20 cellular contexts compared by ENCODE assay signal in genomic region chr4:149796381-149796780, GRCh38. TPM values are rescaled to one million over a fixed set of nuclear protein-coding genes. Genes with fewer than 3 reads are reported as not detected.
DNase-seq lines count a peak whose midpoint lies in the region; ATAC-seq and TF ChIP-seq lines count a peak whose summit lies in the region.
"Had no signal": no experiment of that assay in that cellular context is flagged by ENCODE, and none has a peak within 500 bp of the region (broad histone marks: within the 10 kb centered on the region; RNA-seq: fewer than 3 reads in every experiment).

No MANE protein-coding gene starts in this region.

- no peaks in the 10 kb centered on the region for H3K27me3 ChIP-seq in GM23248 (replicated peaks; ENCODE audit: insufficient read depth)
- no peaks in the 10 kb centered on the region for H3K27me3 ChIP-seq in MG63
- no peaks in the 10 kb centered on the region for H3K27me3 ChIP-seq in mammary epithelial cell (ENCODE audit: insufficient read depth, low read length)
- H3K27me3 ChIP-seq: BE2C, SJSA1 had no signal

- no peak for ATAC-seq in HG02623 (IDR thresholded peaks at IDR 0.05; ENCODE audit: unreplicated experiment)
- no peak for ATAC-seq in GM21447 (IDR thresholded peaks at IDR 0.05; ENCODE audit: unreplicated experiment)
- ATAC-seq: A549, Right ventricle myocardium inferior had no signal

- no peaks in the 10 kb centered on the region for H3F3A ChIP-seq in GM23248 (ENCODE audit: insufficient read depth)

- H3K4me3 ChIP-seq in GM23248, result no peak overlapping the region
- H3K4me3 ChIP-seq in MG63, result no peak overlapping the region
- H3K4me3 ChIP-seq in mammary epithelial cell (replicated peaks in 1 of 3; ENCODE audit: insufficient read depth in 1 of 3, low read depth in 2 of 3, low read length in 3 of 3), result no peak overlapping the region
- H3K4me3 ChIP-seq: A549, SJSA1 had no signal

- H3K27ac ChIP-seq in GM23248, result no peak overlapping the region
- H3K27ac ChIP-seq in mammary epithelial cell (ENCODE audit: insufficient read depth, low read depth, low read length), result no peak overlapping the region
- H3K27ac ChIP-seq: A549, SJSA1 had no signal

- no peaks in the 10 kb centered on the region for H3K36me3 ChIP-seq in GM23248 (ENCODE audit: low read depth)
- H3K36me3 ChIP-seq in MG63, result no peaks in the 10 kb centered on the region
- no peaks in the 10 kb centered on the region for H3K36me3 ChIP-seq in mammary epithelial cell (ENCODE audit: insufficient read depth, low read length)
- H3K36me3 ChIP-seq: BE2C, SJSA1 had no signal

- BruUV-seq in mammary epithelial cell (replicated peaks; lab: Mats Ljungman, UMichigan), result no TSS peak

- H3K9ac ChIP-seq in GM23248, result no peak overlapping the region
- H3K9ac ChIP-seq in mammary epithelial cell (ENCODE audit: insufficient read depth, low read length), result no peak overlapping the region

- H3K79me2 ChIP-seq in GM23248 (ENCODE audit: insufficient read depth), result no peaks in the 10 kb centered on the region
- no peaks in the 10 kb centered on the region for H3K79me2 ChIP-seq in mammary epithelial cell (ENCODE audit: insufficient read depth, low read length)

- CTCF ChIA-PET in mammary epithelial cell (lab: Charles Lee; ENCODE audit: low non-redundant PET), result no interaction called here

- no peak for TF ChIP-seq CTCF in mammary epithelial cell (conservative IDR thresholded peaks at IDR 0.05 in 1 of 2, IDR thresholded peaks at IDR 0.05 in 1 of 2; ENCODE audit: extremely low read depth in 1 of 2, insufficient read depth in 1 of 2, low read depth in 1 of 2, low read length in 2 of 2)

- dilution Hi-C loops in mammary epithelial cell (cut with HindIII; ENCODE audit: low sequenced_read_pairs), result no loop called here

- H3K9me3 ChIP-seq in GM23248 (ENCODE audit: low read depth) (no peaks in the 10 kb centered on the region), MG63 (no peaks in the 10 kb centered on the region), mammary epithelial cell (replicated peaks; ENCODE audit: insufficient read depth, low read length) (no peaks in the 10 kb centered on the region)
- H3K9me3 ChIP-seq: A549, BE2C, SJSA1 had no signal

- DNase-seq in GM23248, result peak; percentile 15
- peak; percentile 11 for DNase-seq in MG63
- DNase-seq in mammary epithelial cell, result peak; percentile 43
- peak; percentile 62 for DNase-seq in islet precursor cell
- DNase-seq in ureter (ENCODE audit: low spot score), result no peak
- DNase-seq: BE2C, EL, NCI-H1092, NCI-H1436, NCI-H187 treated with DMSO at 0.1 percent for 48 hours, NCI-H2107, NCI-H510A, NCI-H748 treated with DMSO at 0.1 percent for 48 hours had no signal

- in situ Hi-C loops in GM23248 (cut with MboI) (no loop called here), mammary epithelial cell (cut with MboI; ENCODE audit: low sequenced_read_pairs in 2 of 2) (no loop called here)

- H3K4me1 ChIP-seq in GM23248 (ENCODE audit: insufficient read depth), result peaks cover 14% of the 10 kb centered on the region
- peaks cover 5% of the 10 kb centered on the region for H3K4me1 ChIP-seq in mammary epithelial cell (ENCODE audit: insufficient read depth, low read length)
- H3K4me1 ChIP-seq: A549, BE2C, SJSA1 had no signal

- H2AFZ ChIP-seq in GM23248, result no peak overlapping the region
- no peak overlapping the region for H2AFZ ChIP-seq in mammary epithelial cell (ENCODE audit: low read depth, low read length)

- H3K4me2 ChIP-seq in GM23248 (ENCODE audit: unreplicated experiment), result no peak overlapping the region
- no peak overlapping the region for H3K4me2 ChIP-seq in mammary epithelial cell (ENCODE audit: insufficient read depth, low read depth, low read length)
- H3K4me2 ChIP-seq: A549 had no signal

- H3K9me2 ChIP-seq in GM23248 (ENCODE audit: insufficient read depth), result no peaks in the 10 kb centered on the region

- H4K20me1 ChIP-seq in GM23248 (ENCODE audit: insufficient read depth) (no peaks in the 10 kb centered on the region), mammary epithelial cell (ENCODE audit: insufficient read depth, low read length) (no peaks in the 10 kb centered on the region)

- intact Hi-C loops in mammary epithelial cell (cut with micrococcal nuclease), result no loop called here

RNA-seq across cellular contexts. Expression of gene IQCM, which starts 19.3 kb away (rescaled TPM):
- 0.11 TPM in 1 of 2 replicates, not detected in the other for total RNA-seq in GM23248 (2014; rRNA removed; shearing (Covaris generic))
- polyA plus RNA-seq in GM23248 (2016; fragmentation: Nextera tagmentation; extraction: Ambion mirVana), result not detected in 2 replicates
- total RNA-seq in MG63 (2014; rRNA removed; shearing (Covaris generic); ENCODE audit: low replicate concordance), result not detected in 2 replicates
- total RNA-seq in mammary epithelial cell, result not detected
- not detected for polyA plus RNA-seq in mammary epithelial cell
- polyA minus RNA-seq in mammary epithelial cell, result not detected
- not detected for total RNA-seq in ureter
- total RNA-seq: H1, Right ventricle myocardium inferior, SJSA1 had no signal
- polyA plus RNA-seq: H1, IgD-negative memory B cell had no signal
